In the genomic region with DNA sequence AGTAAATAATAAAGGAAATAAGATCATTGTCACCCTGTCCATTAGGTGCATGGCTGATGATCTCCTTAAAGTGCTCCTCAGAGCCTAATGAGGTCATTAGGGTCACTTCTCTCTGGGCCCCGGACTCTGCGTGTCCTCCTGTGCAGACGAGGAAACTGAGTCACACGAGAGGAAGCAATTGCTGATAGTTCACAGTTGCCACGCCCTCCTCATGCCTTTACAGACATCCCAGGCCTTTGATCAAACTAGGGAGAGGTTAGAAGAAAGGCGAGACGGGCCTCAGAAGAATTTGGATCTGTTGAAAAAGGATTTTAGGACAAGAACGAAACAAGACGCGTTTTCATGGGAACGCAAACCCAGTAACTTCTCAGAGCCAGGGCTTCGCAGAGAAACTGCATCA, we compare ENCODE assay signal across 22 cellular contexts. TPM values are rescaled to one million over a fixed set of nuclear protein-coding genes. Genes with fewer than 3 reads are reported as not detected.
A peak's percentile ranks its signal among the peaks of the same experiment; 100 is the strongest.
DNase-seq lines count a peak whose midpoint lies in the region; ATAC-seq, FAIRE-seq and TF ChIP-seq lines count a peak whose summit lies in the region.
"Had no signal": no experiment of that assay in that cellular context is flagged by ENCODE, and none has a peak within 500 bp of the region (broad histone marks: within the 10 kb centered on the region; RNA-seq: fewer than 3 reads in every experiment).

No MANE protein-coding gene starts in this region.

- H3F3A ChIP-seq in smooth muscle cell (ENCODE audit: low read depth): no peaks in the 10 kb centered on the region

- H3K9ac ChIP-seq in iPS-20b (ENCODE audit: low read depth, low read length) (peak overlapping the region; percentile 4; the same call in 1 of the 2 replicates), smooth muscle cell (ENCODE audit: low read depth) (peak overlapping the region; percentile 27)

- no peaks in the 10 kb centered on the region for H3K9me3 Mint-ChIP-seq in activated T-cell treated with anti-CD3 and anti-CD28 coated beads, Interleukin-2, amount 50 U/mL, for 72 hours
- H3K9me3 Mint-ChIP-seq: T-helper 2 cell treated with Interferon-gamma antibody and Interleukin-4, amounts not matched to agents 5 μg/mL and 100 μg/mL, for 36 hours had no signal

- no peak overlapping the region for H3K27ac ChIP-seq in iPS-20b (ENCODE audit: low read length)
- H3K27ac ChIP-seq in smooth muscle cell (ENCODE audit: low read depth): no peak overlapping the region
- H3K27ac ChIP-seq: 22Rv1, breast epithelium, HL-60, left lung, Peyer's patch, thyroid gland, WERI-Rb-1 had no signal

- FAIRE-seq in HTR-8/SVneo (lab: Jason Lieb, UNC): no peak

- no peaks in the 10 kb centered on the region for H3K79me2 ChIP-seq in smooth muscle cell (ENCODE audit: low read depth)

- DNase-seq in activated T-cell treated with anti-CD3 and anti-CD28 coated beads, Interleukin-2, amount 50 U/mL, for 72 hours: no peak
- no peak for DNase-seq in activated T-cell treated with anti-CD3 and anti-CD28 coated beads, Interleukin-2, amount 50 U/mL, for 1 hour
- no peak for DNase-seq in T-helper 17 cell
- DNase-seq in smooth muscle cell (lab: John Stamatoyannopoulos, UW; ENCODE audit: unreplicated experiment): no peak
- no peak for DNase-seq in hypothalamus (lab: John Stamatoyannopoulos, UW)
- DNase-seq in HTR-8/SVneo (ENCODE audit: insufficient read length, low spot score): no peak
- DNase-seq: activated CD8-positive, alpha-beta memory T cell treated with anti-CD3 and anti-CD28 coated beads, Interleukin-2, amount 50 U/mL, for 48 hours; activated effector memory CD4-positive, alpha-beta T cell treated with anti-CD3 and anti-CD28 coated beads, Interleukin-2, amount 50 U/mL, for 16 hours; left lung; NCI-H1436; NCI-H524 treated with DMSO at 0.1 percent for 48 hours; stimulated activated CD4-positive, alpha-beta T cell treated with anti-CD3 and anti-CD28 coated beads, Interleukin-4, amount 100 ng/mL, for 24 hours; stimulated activated naive CD8-positive, alpha-beta T cell treated with anti-CD3 and anti-CD28 coated beads, Interleukin-15, Interleukin-2, amounts not matched to agents 100 U/mL and 50 U/mL, for 24 hours; thyroid gland; WERI-Rb-1 had no signal

- no peaks in the 10 kb centered on the region for H4K20me1 ChIP-seq in smooth muscle cell (ENCODE audit: low read depth)

- no peak overlapping the region for H3K27ac Mint-ChIP-seq in activated T-cell treated with anti-CD3 and anti-CD28 coated beads, Interleukin-2, amount 50 U/mL, for 72 hours
- H3K27ac Mint-ChIP-seq in T-helper 17 cell: no peak overlapping the region
- H3K27ac Mint-ChIP-seq: T-helper 2 cell treated with Interferon-gamma antibody and Interleukin-4, amounts not matched to agents 5 μg/mL and 100 μg/mL, for 36 hours had no signal

- H3K4me3 ChIP-seq in iPS-20b (ENCODE audit: low read length): peak overlapping the region; percentile 61
- peak overlapping the region; percentile 38 for H3K4me3 ChIP-seq in smooth muscle cell
- H3K4me3 ChIP-seq: breast epithelium, left lung, thyroid gland had no signal

- ATAC-seq in activated T-cell treated with anti-CD3 and anti-CD28 coated beads, Interleukin-2, amount 50 U/mL, for 72 hours (replicated peaks in 1 of 2): no peak
- ATAC-seq in T-helper 17 cell: no peak
- no peak for ATAC-seq in HG02623 (IDR thresholded peaks at IDR 0.05; ENCODE audit: unreplicated experiment)
- ATAC-seq: left lung; stimulated activated naive CD8-positive, alpha-beta T cell treated with anti-CD3 and anti-CD28 coated beads, Interleukin-15, Interleukin-2, amounts not matched to agents 100 U/mL and 50 U/mL, for 24 hours had no signal

- H3K36me3 ChIP-seq in iPS-20b (ENCODE audit: insufficient read depth, low read depth, low read length): no peaks in the 10 kb centered on the region
- no peaks in the 10 kb centered on the region for H3K36me3 ChIP-seq in smooth muscle cell (ENCODE audit: low read depth)
- H3K36me3 ChIP-seq: breast epithelium, left lung, Peyer's patch, thyroid gland, WERI-Rb-1 had no signal

- H3K27me3 Mint-ChIP-seq in activated T-cell treated with anti-CD3 and anti-CD28 coated beads, Interleukin-2, amount 50 U/mL, for 72 hours (ENCODE audit: low read depth): peaks cover 65% of the 10 kb centered on the region
- peaks cover 85% of the 10 kb centered on the region for H3K27me3 Mint-ChIP-seq in T-helper 17 cell

- peak overlapping the region; percentile 100 for H2AFZ ChIP-seq in smooth muscle cell (ENCODE audit: low read depth)

- peak overlapping the region; percentile 24 to 43 for H3K4me3 Mint-ChIP-seq in activated T-cell treated with anti-CD3 and anti-CD28 coated beads, Interleukin-2, amount 50 U/mL, for 72 hours
- H3K4me3 Mint-ChIP-seq in T-helper 17 cell: peak overlapping the region; percentile 55
- H3K4me3 Mint-ChIP-seq: T-helper 2 cell treated with Interferon-gamma antibody and Interleukin-4, amounts not matched to agents 5 μg/mL and 100 μg/mL, for 36 hours had no signal

- H3K4me1 Mint-ChIP-seq in activated T-cell treated with anti-CD3 and anti-CD28 coated beads, Interleukin-2, amount 50 U/mL, for 72 hours (ENCODE audit: low read depth): no peaks in the 10 kb centered on the region
- H3K4me1 Mint-ChIP-seq in T-helper 17 cell: peaks cover 15% of the 10 kb centered on the region

- TF ChIP-seq CTCF in smooth muscle cell (IDR thresholded peaks at IDR 0.05; ENCODE audit: borderline replicate concordance, insufficient read depth, poor library complexity, severe bottlenecking): no peak

- 26% methylated on average over 12 of the region's 12 CpGs for WGBS in smooth muscle cell (ENCODE audit: low lambda C conversion rate)

- peaks cover 37% of the 10 kb centered on the region for H3K4me1 ChIP-seq in iPS-20b (ENCODE audit: insufficient read depth, low read length)
- H3K4me1 ChIP-seq in smooth muscle cell (ENCODE audit: low read depth): peaks cover 34% of the 10 kb centered on the region
- H3K4me1 ChIP-seq: breast epithelium, left lung had no signal

- peak overlapping the region; percentile 85 for H3K4me2 ChIP-seq in smooth muscle cell

- H3K27me3 ChIP-seq in iPS-20b (ENCODE audit: insufficient read depth, low read length) (peaks cover 93% of the 10 kb centered on the region), smooth muscle cell (ENCODE audit: low read depth) (peaks cover 10% of the 10 kb centered on the region)

- no peaks in the 10 kb centered on the region for H3K36me3 Mint-ChIP-seq in activated T-cell treated with anti-CD3 and anti-CD28 coated beads, Interleukin-2, amount 50 U/mL, for 72 hours (ENCODE audit: insufficient read depth in 2 of 2)
- peaks cover 3% of the 10 kb centered on the region for H3K36me3 Mint-ChIP-seq in T-helper 17 cell (ENCODE audit: low read depth)

- H3K9me3 ChIP-seq in T-helper 17 cell (ENCODE audit: control insufficient read depth, low read length, poor library complexity, severe bottlenecking) (no peaks in the 10 kb centered on the region), iPS-20b (ENCODE audit: insufficient read depth, low read depth, low read length) (no peaks in the 10 kb centered on the region), smooth muscle cell (replicated peaks; ENCODE audit: low read depth) (no peaks in the 10 kb centered on the region)
- H3K9me3 ChIP-seq: breast epithelium, left lung, Peyer's patch, thyroid gland had no signal

RNA-seq across cellular contexts. Expression of a gene that starts 32.0 kb away (rescaled TPM):
- total RNA-seq in activated T-cell treated with anti-CD3 and anti-CD28 coated beads, Interleukin-2, amount 50 U/mL, for 72 hours: under 1 TPM; 0.28 to 0.38 TPM
- under 1 TPM in 1 of 2 donors, not detected in 1; 0.12 TPM for total RNA-seq in T-helper 17 cell
- total RNA-seq in smooth muscle cell: 54.4 and 76.8 TPM in 2 replicates
- polyA plus RNA-seq in smooth muscle cell: 50.7 and 70.9 TPM in 2 replicates

Comparison
In these comparisons a context has a peak if more than half of its experiments do, and no peak if none do; other contexts are left out.
1. RNA of a gene that starts 32.0 kb away (total RNA-seq): 54.4 to 76.8 TPM in smooth muscle cell; 0.28 to 0.38 TPM in activated T-cell treated with anti-CD3 and anti-CD28 coated beads, Interleukin-2, amount 50 U/mL, for 72 hours and 0.12 TPM in T-helper 17 cell; every median in the first group is over 10 times any median in the second.